In genomic region chr16:51267676-51268075, GRCh38 we compare ENCODE assay signal across 15 cellular contexts.
"Had no signal": no experiment of that assay in that cellular context is flagged by ENCODE, and none has a peak within 500 bp of the region (broad histone marks: within the 10 kb centered on the region; RNA-seq: fewer than 3 reads in every experiment).

No MANE protein-coding gene starts in this region.

- H3K9me3 ChIP-seq: gastrocnemius medialis, suprapubic skin, uterus had no signal

- H3K27ac ChIP-seq: esophagus squamous epithelium, gastrocnemius medialis, left ventricle myocardium inferior, spleen, suprapubic skin, uterus had no signal

- H3K4me3 ChIP-seq: esophagus squamous epithelium, gastrocnemius medialis, left ventricle myocardium inferior, spleen, suprapubic skin, uterus had no signal

- H3K4me1 ChIP-seq: esophagus squamous epithelium, gastrocnemius medialis, left ventricle myocardium inferior, spleen, suprapubic skin, uterus had no signal

- H3K36me3 ChIP-seq: esophagus squamous epithelium, gastrocnemius medialis, left ventricle myocardium inferior, spleen, suprapubic skin, uterus had no signal

- ATAC-seq: effector memory CD8-positive, alpha-beta T cell; gastrocnemius medialis; natural killer cell treated with Interleukin-12 subunit alpha and Interleukin-12 subunit beta and Interleukin-15 and Interleukin-18, amount 100 ng/mL, for 72 hours; WTC11 had no signal

- H3K27me3 ChIP-seq: gastrocnemius medialis, spleen, suprapubic skin, uterus had no signal

- DNase-seq: activated gamma-delta T cell treated with Interleukin-2 at 50 U/mL for 16 hours; activated T-cell treated with anti-CD3 and anti-CD28 coated beads, Interleukin-2, amount 50 U/mL, for 1 hour; aorta; effector memory CD8-positive, alpha-beta T cell; esophagus squamous epithelium; gastrocnemius medialis; left ventricle myocardium inferior; spleen; stimulated activated CD4-positive, alpha-beta T cell treated with anti-CD3 and anti-CD28 coated beads, Interleukin-4, amount 100 ng/mL, for 1 hour; T-helper 9 cell; trophoblast cell; uterus had no signal
